16 cellular contexts compared by ENCODE assay signal in the genomic region with DNA sequence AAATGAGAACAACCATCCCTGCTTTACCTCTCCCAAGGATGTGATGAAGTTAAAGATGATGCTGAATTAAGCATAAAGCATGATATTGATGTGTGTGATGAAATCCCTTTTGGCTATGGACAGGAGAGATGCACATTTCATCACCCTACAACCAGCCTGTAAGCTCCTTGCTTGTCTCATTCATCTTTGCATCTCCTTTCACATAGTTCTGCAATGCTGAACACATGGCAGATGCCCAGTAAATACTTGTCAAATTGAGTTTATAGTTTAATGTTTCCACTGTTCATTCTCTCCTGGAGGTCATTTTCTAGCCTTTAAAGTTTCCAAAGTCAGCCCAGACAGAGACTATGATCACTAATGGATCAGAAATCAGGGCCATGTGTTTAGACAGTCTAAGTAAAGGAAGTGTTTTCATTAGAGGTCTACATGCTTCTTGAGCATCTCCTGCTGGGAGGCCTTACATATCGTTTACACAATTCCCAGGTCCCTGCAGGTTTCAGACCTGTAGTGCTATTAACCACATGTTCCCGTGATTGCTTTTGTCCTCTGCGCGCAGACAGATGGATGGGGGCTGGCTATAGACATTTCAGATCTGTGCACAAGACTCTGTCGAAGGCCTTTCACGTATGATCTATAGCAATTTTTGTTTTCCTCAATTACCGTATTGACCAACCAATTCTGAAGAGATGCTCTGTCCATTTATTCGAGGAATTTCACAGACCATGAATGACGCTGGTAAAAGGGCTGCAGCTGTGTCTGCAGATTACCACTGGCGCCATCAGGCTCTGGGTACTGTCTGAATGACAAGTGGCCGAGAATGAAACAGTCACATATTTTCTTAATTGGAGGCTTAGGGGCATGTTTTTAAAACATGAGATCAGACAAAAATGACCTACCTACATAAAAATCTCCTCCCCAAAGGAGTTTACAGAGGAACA. TPM values are rescaled to one million over a fixed set of nuclear protein-coding genes. Genes with fewer than 3 reads are reported as not detected.
DNase-seq lines count a peak whose midpoint lies in the region; ATAC-seq and TF ChIP-seq lines count a peak whose summit lies in the region.
"Had no signal": no experiment of that assay in that cellular context is flagged by ENCODE, and none has a peak within 500 bp of the region (broad histone marks: within the 10 kb centered on the region; RNA-seq: fewer than 3 reads in every experiment).

No MANE protein-coding gene starts in this region.

- POLR2A ChIA-PET in CD4-positive, alpha-beta T cell (lab: Charles Lee), result no interaction called here
- POLR2A ChIA-PET in PC-9 (lab: Charles Lee; ENCODE audit: unreplicated experiment), result no interaction called here

- no peaks in the 10 kb centered on the region for H3K27me3 ChIP-seq in CD4-positive, alpha-beta T cell (ENCODE audit: control insufficient read depth, insufficient read depth, low read length)
- H3K27me3 ChIP-seq in PC-9 (ENCODE audit: insufficient read depth, low read depth), result no peaks in the 10 kb centered on the region
- H3K27me3 ChIP-seq: pancreas, suprapubic skin had no signal

- H3K27ac ChIP-seq in CD4-positive, alpha-beta T cell (ENCODE audit: low read depth, low read length), result no peak overlapping the region
- no peak overlapping the region for H3K27ac ChIP-seq in caudate nucleus (ENCODE audit: low read depth, low read length)
- no peak overlapping the region for H3K27ac ChIP-seq in PC-9
- H3K27ac ChIP-seq: pancreas, suprapubic skin had no signal

- CTCF ChIA-PET in CD4-positive, alpha-beta T cell (lab: Charles Lee), result no interaction called here
- CTCF ChIA-PET in PC-9 (lab: Charles Lee), result no interaction called here

- no peak for TF ChIP-seq CTCF in CD4-positive, alpha-beta T cell (IDR thresholded peaks at IDR 0.05)
- TF ChIP-seq CTCF in endothelial cell (IDR thresholded peaks at IDR 0.05; ENCODE audit: unreplicated experiment) (no peak), PC-9 (conservative IDR thresholded peaks at IDR 0.05) (no peak)

- no peaks in the 10 kb centered on the region for H3K9me2 ChIP-seq in PC-9 (ENCODE audit: insufficient read depth)

- ATAC-seq in CD4-positive, alpha-beta T cell (ENCODE audit: poor library complexity), result no peak
- no peak for ATAC-seq in left colon
- ATAC-seq: pancreas, Right ventricle myocardium inferior had no signal

- peak overlapping the region; percentile 19 for H3K27ac Mint-ChIP-seq in CD4-positive, alpha-beta T cell
- H3K27ac Mint-ChIP-seq in endothelial cell (ENCODE audit: unreplicated experiment), result no peak overlapping the region

- no peaks in the 10 kb centered on the region for H3K9me3 Mint-ChIP-seq in CD4-positive, alpha-beta T cell
- no peaks in the 10 kb centered on the region for H3K9me3 Mint-ChIP-seq in endothelial cell (ENCODE audit: unreplicated experiment)
- H3K9me3 Mint-ChIP-seq: activated CD8-positive, alpha-beta T cell treated with anti-CD3 and anti-CD28 coated beads for 36 hours had no signal

- no peaks in the 10 kb centered on the region for H3K27me3 Mint-ChIP-seq in CD4-positive, alpha-beta T cell
- H3K27me3 Mint-ChIP-seq in endothelial cell (ENCODE audit: unreplicated experiment), result no peaks in the 10 kb centered on the region
- H3K27me3 Mint-ChIP-seq: activated CD8-positive, alpha-beta T cell treated with anti-CD3 and anti-CD28 coated beads for 36 hours had no signal

- H3F3A ChIP-seq in PC-9 (ENCODE audit: insufficient read depth, low read depth), result no peaks in the 10 kb centered on the region

- H3K4me3 Mint-ChIP-seq in CD4-positive, alpha-beta T cell, result no peak overlapping the region
- no peak overlapping the region for H3K4me3 Mint-ChIP-seq in endothelial cell (ENCODE audit: unreplicated experiment)
- H3K4me3 Mint-ChIP-seq: activated CD8-positive, alpha-beta T cell treated with anti-CD3 and anti-CD28 coated beads for 36 hours had no signal

- no TSS peak for BruUV-seq in PC-9 (replicated peaks; lab: Mats Ljungman, UMichigan)

- no peaks in the 10 kb centered on the region for H3K79me2 ChIP-seq in PC-9 (ENCODE audit: low read depth)

- peaks cover 86% of the 10 kb centered on the region for H3K36me3 Mint-ChIP-seq in CD4-positive, alpha-beta T cell (ENCODE audit: low read depth)
- no peaks in the 10 kb centered on the region for H3K36me3 Mint-ChIP-seq in endothelial cell (ENCODE audit: low read depth, unreplicated experiment)

- intact Hi-C loops in CD4-positive, alpha-beta T cell (cut with DNase I, micrococcal nuclease), result no loop called here
- intact Hi-C loops in left colon (cut with DNase I, micrococcal nuclease), result no loop called here
- intact Hi-C loops in PC-9 (cut with micrococcal nuclease; ENCODE audit: unreplicated experiment), result no loop called here

- no peaks in the 10 kb centered on the region for H3K4me1 ChIP-seq in PC-9 (replicated peaks; ENCODE audit: insufficient read depth)
- H3K4me1 ChIP-seq: pancreas, suprapubic skin had no signal

- H3K4me3 ChIP-seq in PC-9, result no peak overlapping the region
- H3K4me3 ChIP-seq: pancreas, suprapubic skin had no signal

- H3K36me3 ChIP-seq in PC-9 (ENCODE audit: low read depth), result no peaks in the 10 kb centered on the region
- H3K36me3 ChIP-seq: pancreas, suprapubic skin had no signal

- no peaks in the 10 kb centered on the region for H3K9me3 ChIP-seq in CD4-positive, alpha-beta T cell (ENCODE audit: control insufficient read depth, low read length)
- H3K9me3 ChIP-seq in PC-9 (ENCODE audit: insufficient read depth, low read depth), result no peaks in the 10 kb centered on the region
- H3K9me3 ChIP-seq: pancreas, suprapubic skin had no signal

- no peak overlapping the region for H2AFZ ChIP-seq in PC-9

- H4K20me1 ChIP-seq in PC-9 (ENCODE audit: insufficient read depth), result no peaks in the 10 kb centered on the region

- no peak overlapping the region for H3K4me2 ChIP-seq in PC-9

- no peak for DNase-seq in CD4-positive, alpha-beta T cell
- peak; percentile 19 for DNase-seq in NCI-H128 (lab: John Stamatoyannopoulos, UW; ENCODE audit: unreplicated experiment)
- peak; percentile 86 for DNase-seq in NCI-H748 (lab: John Stamatoyannopoulos, UW; ENCODE audit: unreplicated experiment)
- DNase-seq in iris pigment epithelial cell (ENCODE audit: low read depth), result peak; percentile 14
- DNase-seq in endothelial cell (ENCODE audit: low spot score), result no peak
- no peak for DNase-seq in left colon
- DNase-seq in caudate nucleus (lab: John Stamatoyannopoulos, UW), result no peak
- DNase-seq in PC-9, result no peak
- DNase-seq: activated CD8-positive, alpha-beta T cell treated with anti-CD3 and anti-CD28 coated beads for 36 hours; activated naive CD4-positive, alpha-beta T cell treated with Interleukin-2 at 50 U/mL for 16 hours; Calu3; NCI-H82; pancreas had no signal

- H3K4me1 Mint-ChIP-seq in CD4-positive, alpha-beta T cell (ENCODE audit: low read depth), result no peaks in the 10 kb centered on the region
- H3K4me1 Mint-ChIP-seq in endothelial cell (ENCODE audit: unreplicated experiment), result no peaks in the 10 kb centered on the region

RNA-seq across cellular contexts. Expression of gene CKMT2, which starts 49.0 kb away (rescaled TPM):
- total RNA-seq in CD4-positive, alpha-beta T cell, result under 1 TPM; 0.17 to 0.27 TPM
- total RNA-seq in endothelial cell (ENCODE audit: unreplicated experiment), result 0.18 TPM
- 1 to 10 TPM in 1 of 2 donors, under 1 TPM in 1; 0.64 to 2.0 TPM for total RNA-seq in left colon
- not detected in 2 replicates for total RNA-seq in PC-9 (2021)
- total RNA-seq: activated CD8-positive, alpha-beta T cell treated with anti-CD3 and anti-CD28 coated beads for 36 hours; bronchial epithelial cell; Calu3 had no signal

Comparison
In these comparisons a context has a peak if more than half of its experiments do, and no peak if none do; other contexts are left out.
1. DNase-seq: peak in NCI-H128 (single experiment), NCI-H748 (single experiment) and iris pigment epithelial cell (single experiment); none in CD4-positive, alpha-beta T cell (0 of 10), endothelial cell (single experiment), left colon (0 of 2), caudate nucleus (0 of 61) and PC-9 (0 of 2).